ENCODE assay signal across 18 cellular contexts in the genomic region with DNA sequence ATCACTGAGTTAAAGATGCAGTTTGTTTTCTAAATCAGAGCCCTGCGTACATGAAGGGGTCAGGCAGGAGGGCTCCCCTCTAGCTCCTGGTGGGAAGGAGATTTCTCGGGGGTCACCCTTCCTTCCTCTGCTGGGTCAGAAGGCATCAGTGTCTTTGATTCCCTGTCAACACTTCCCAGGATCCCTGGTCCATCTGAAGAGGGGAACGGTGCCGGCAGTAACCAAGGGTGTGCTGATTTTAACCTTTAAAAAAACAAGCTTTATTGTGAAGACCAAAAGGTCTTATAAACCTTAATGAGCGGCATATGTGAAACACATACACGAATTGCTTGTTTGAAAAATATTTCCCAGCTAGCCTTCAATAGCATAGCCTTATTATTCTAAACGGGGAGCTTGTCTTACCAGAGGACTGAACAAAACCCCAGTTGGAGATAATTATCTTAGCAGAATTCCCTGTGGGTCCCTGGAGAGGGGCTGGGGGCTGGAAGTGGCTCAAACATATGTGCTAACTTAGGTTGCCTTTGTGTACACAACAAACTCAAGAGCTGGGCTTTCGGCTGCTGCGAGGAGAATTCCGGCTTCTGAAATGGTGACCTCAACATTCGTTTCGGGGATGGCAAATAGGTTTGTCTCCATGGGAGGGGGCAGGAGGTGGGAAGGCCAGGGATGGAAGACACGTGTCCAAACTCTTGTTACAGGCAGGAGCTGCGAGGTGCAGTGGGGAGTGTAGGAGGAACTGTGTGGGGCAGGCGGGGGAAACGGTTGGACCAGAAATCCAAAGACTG.
DNase-seq lines count a peak whose midpoint lies in the region; ATAC-seq and TF ChIP-seq lines count a peak whose summit lies in the region.
"Had no signal": no experiment of that assay in that cellular context is flagged by ENCODE, and none has a peak within 500 bp of the region (broad histone marks: within the 10 kb centered on the region; RNA-seq: fewer than 3 reads in every experiment).

No MANE protein-coding gene starts in this region.

- no peaks in the 10 kb centered on the region for H3K79me2 ChIP-seq in neural progenitor cell (ENCODE audit: low read depth)

- H3F3A ChIP-seq in neural progenitor cell (ENCODE audit: low read depth) = peaks cover 34% of the 10 kb centered on the region

- peak overlapping the region; percentile 68 for H3K27ac Mint-ChIP-seq in endodermal cell
- peak overlapping the region; percentile 51 for H3K27ac Mint-ChIP-seq in neural progenitor cell
- no peak overlapping the region for H3K27ac Mint-ChIP-seq in activated T-cell treated with anti-CD3 and anti-CD28 coated beads, Interleukin-2, amount 50 U/mL, for 72 hours
- H3K27ac Mint-ChIP-seq: CD4-positive, CD25-positive, alpha-beta regulatory T cell had no signal

- H3K4me1 ChIP-seq in endodermal cell (ENCODE audit: control insufficient read depth, insufficient read depth, low read length) = no peaks in the 10 kb centered on the region
- peaks cover 33% of the 10 kb centered on the region for H3K4me1 ChIP-seq in neural progenitor cell
- no peaks in the 10 kb centered on the region for H3K4me1 ChIP-seq in transverse colon

- H3K27me3 ChIP-seq in endodermal cell (ENCODE audit: control insufficient read depth, insufficient read depth, low read length, poor library complexity, severe bottlenecking) (peaks cover 5% of the 10 kb centered on the region), neural progenitor cell (no peaks in the 10 kb centered on the region), transverse colon (no peaks in the 10 kb centered on the region)
- H3K27me3 ChIP-seq: BE2C had no signal

- H3K27me3 Mint-ChIP-seq in endodermal cell (ENCODE audit: insufficient read depth) = no peaks in the 10 kb centered on the region
- H3K27me3 Mint-ChIP-seq in neural progenitor cell (ENCODE audit: insufficient read depth, low read depth) = peaks cover 10% of the 10 kb centered on the region
- H3K27me3 Mint-ChIP-seq in activated T-cell treated with anti-CD3 and anti-CD28 coated beads, Interleukin-2, amount 50 U/mL, for 72 hours (ENCODE audit: low read depth) = peaks cover 4% of the 10 kb centered on the region
- H3K27me3 Mint-ChIP-seq: CD4-positive, CD25-positive, alpha-beta regulatory T cell had no signal

- no peak for TF ChIP-seq EP300 in transverse colon (IDR thresholded peaks at IDR 0.05; ENCODE audit: low read depth)

- H3K4me2 ChIP-seq in neural progenitor cell = peak overlapping the region; percentile 54

- H3K9me3 ChIP-seq in endodermal cell (ENCODE audit: control insufficient read depth, low read length) = no peaks in the 10 kb centered on the region
- H3K9me3 ChIP-seq in neural progenitor cell (ENCODE audit: low read depth) = no peaks in the 10 kb centered on the region
- no peaks in the 10 kb centered on the region for H3K9me3 ChIP-seq in transverse colon
- H3K9me3 ChIP-seq: BE2C had no signal

- H3K36me3 ChIP-seq in endodermal cell (ENCODE audit: control insufficient read depth, insufficient read depth, low read length) (no peaks in the 10 kb centered on the region), neural progenitor cell (no peaks in the 10 kb centered on the region), transverse colon (no peaks in the 10 kb centered on the region)
- H3K36me3 ChIP-seq: BE2C had no signal

- no peak for TF ChIP-seq POLR2A in transverse colon (IDR thresholded peaks at IDR 0.05)

- in situ Hi-C loops in transverse colon (cut with MboI; ENCODE audit: low pct_ligation_motif_present in 1 of 4, low pct_unique_long_range_greater_than_20kb in 1 of 4, low sequenced_read_pairs in 3 of 4) = no loop called here

- intact Hi-C loops in transverse colon (cut with DNase I; ENCODE audit: low total_unique reads) = no loop called here

- no peak for TF ChIP-seq CTCF in endodermal cell (conservative IDR thresholded peaks at IDR 0.05)
- no peak for TF ChIP-seq CTCF in neural progenitor cell (IDR thresholded peaks at IDR 0.05)
- TF ChIP-seq CTCF in transverse colon (IDR thresholded peaks at IDR 0.05) = no peak

- H3K4me3 Mint-ChIP-seq in endodermal cell = no peak overlapping the region
- no peak overlapping the region for H3K4me3 Mint-ChIP-seq in neural progenitor cell
- no peak overlapping the region for H3K4me3 Mint-ChIP-seq in activated T-cell treated with anti-CD3 and anti-CD28 coated beads, Interleukin-2, amount 50 U/mL, for 72 hours
- H3K4me3 Mint-ChIP-seq: CD4-positive, CD25-positive, alpha-beta regulatory T cell had no signal

- no peaks in the 10 kb centered on the region for H3K36me3 Mint-ChIP-seq in endodermal cell (ENCODE audit: low read depth)
- no peaks in the 10 kb centered on the region for H3K36me3 Mint-ChIP-seq in neural progenitor cell
- H3K36me3 Mint-ChIP-seq in activated T-cell treated with anti-CD3 and anti-CD28 coated beads, Interleukin-2, amount 50 U/mL, for 72 hours (ENCODE audit: insufficient read depth in 2 of 2) = no peaks in the 10 kb centered on the region
- H3K36me3 Mint-ChIP-seq: CD4-positive, CD25-positive, alpha-beta regulatory T cell had no signal

- DNase-seq in ELF-1 (ENCODE audit: low read depth, low spot score) (peak; percentile 80), NCI-H524 treated with DMSO at 0.1 percent for 48 hours (lab: John Stamatoyannopoulos, UW) (peak; percentile 25), endodermal cell (no peak), neural progenitor cell (ENCODE audit: low spot score) (peak; percentile 47), transverse colon (no peak)
- no peak for DNase-seq in activated T-cell treated with anti-CD3 and anti-CD28 coated beads, Interleukin-2, amount 50 U/mL, for 72 hours
- DNase-seq: CD4-positive, CD25-positive, alpha-beta regulatory T cell; COR-L47; DMS153; GF-D8; NCI-H446 treated with DMSO at 0.1 percent for 48 hours; NCI-H774; PC-3; RPMI8226; SHP77 treated with DMSO at 0.1 percent for 48 hours had no signal

- no peaks in the 10 kb centered on the region for H4K20me1 ChIP-seq in neural progenitor cell (ENCODE audit: low read depth)

- peak overlapping the region; percentile 42 for H2AFZ ChIP-seq in neural progenitor cell (replicated peaks)

- 60 to 81% methylated on average over 15 to 16 of the region's 16 CpGs for WGBS in endodermal cell (ENCODE audit: insufficient coverage in 1 of 2, insufficient read length in 1 of 2), 2 experiments
- WGBS in transverse colon (ENCODE audit: low coverage in 1 of 2), 2 donors = 82 to 85% methylated on average over 6 to 16 of the region's 16 CpGs

- no peak overlapping the region for H3K27ac ChIP-seq in endodermal cell (ENCODE audit: low read depth, low read length)
- H3K27ac ChIP-seq in neural progenitor cell = peak overlapping the region; percentile 78
- H3K27ac ChIP-seq in transverse colon = no peak overlapping the region

- ATAC-seq in GM19463 (IDR thresholded peaks at IDR 0.05; ENCODE audit: unreplicated experiment) = no peak
- ATAC-seq in activated T-cell treated with anti-CD3 and anti-CD28 coated beads, Interleukin-2, amount 50 U/mL, for 72 hours (replicated peaks in 1 of 2) = no peak
- ATAC-seq: K562, PC-3 had no signal

- no peak overlapping the region for H3K9ac ChIP-seq in endodermal cell (ENCODE audit: extremely low read depth, low read length, poor library complexity, severe bottlenecking)
- H3K9ac ChIP-seq in neural progenitor cell = no peak overlapping the region

- H3K4me1 Mint-ChIP-seq in endodermal cell = peaks cover 12% of the 10 kb centered on the region
- peaks cover 20% of the 10 kb centered on the region for H3K4me1 Mint-ChIP-seq in neural progenitor cell
- H3K4me1 Mint-ChIP-seq in activated T-cell treated with anti-CD3 and anti-CD28 coated beads, Interleukin-2, amount 50 U/mL, for 72 hours (ENCODE audit: low read depth) = no peaks in the 10 kb centered on the region
- H3K4me1 Mint-ChIP-seq: CD4-positive, CD25-positive, alpha-beta regulatory T cell had no signal

- H3K4me3 ChIP-seq in endodermal cell (ENCODE audit: low read length) (no peak overlapping the region), neural progenitor cell (no peak overlapping the region), transverse colon (no peak overlapping the region)
- H3K4me3 ChIP-seq: K562 had no signal

- H3K9me3 Mint-ChIP-seq in endodermal cell (no peaks in the 10 kb centered on the region), neural progenitor cell (no peaks in the 10 kb centered on the region)
- no peaks in the 10 kb centered on the region for H3K9me3 Mint-ChIP-seq in activated T-cell treated with anti-CD3 and anti-CD28 coated beads, Interleukin-2, amount 50 U/mL, for 72 hours

Comparison
In these comparisons a context has a peak if more than half of its experiments do, and no peak if none do; other contexts are left out.
1. DNase-seq: peak in ELF-1 (single experiment), NCI-H524 treated with DMSO at 0.1 percent for 48 hours (single experiment) and neural progenitor cell (single experiment); none in endodermal cell (single experiment), transverse colon (single experiment) and activated T-cell treated with anti-CD3 and anti-CD28 coated beads, Interleukin-2, amount 50 U/mL, for 72 hours (0 of 2).